In the genomic region with DNA sequence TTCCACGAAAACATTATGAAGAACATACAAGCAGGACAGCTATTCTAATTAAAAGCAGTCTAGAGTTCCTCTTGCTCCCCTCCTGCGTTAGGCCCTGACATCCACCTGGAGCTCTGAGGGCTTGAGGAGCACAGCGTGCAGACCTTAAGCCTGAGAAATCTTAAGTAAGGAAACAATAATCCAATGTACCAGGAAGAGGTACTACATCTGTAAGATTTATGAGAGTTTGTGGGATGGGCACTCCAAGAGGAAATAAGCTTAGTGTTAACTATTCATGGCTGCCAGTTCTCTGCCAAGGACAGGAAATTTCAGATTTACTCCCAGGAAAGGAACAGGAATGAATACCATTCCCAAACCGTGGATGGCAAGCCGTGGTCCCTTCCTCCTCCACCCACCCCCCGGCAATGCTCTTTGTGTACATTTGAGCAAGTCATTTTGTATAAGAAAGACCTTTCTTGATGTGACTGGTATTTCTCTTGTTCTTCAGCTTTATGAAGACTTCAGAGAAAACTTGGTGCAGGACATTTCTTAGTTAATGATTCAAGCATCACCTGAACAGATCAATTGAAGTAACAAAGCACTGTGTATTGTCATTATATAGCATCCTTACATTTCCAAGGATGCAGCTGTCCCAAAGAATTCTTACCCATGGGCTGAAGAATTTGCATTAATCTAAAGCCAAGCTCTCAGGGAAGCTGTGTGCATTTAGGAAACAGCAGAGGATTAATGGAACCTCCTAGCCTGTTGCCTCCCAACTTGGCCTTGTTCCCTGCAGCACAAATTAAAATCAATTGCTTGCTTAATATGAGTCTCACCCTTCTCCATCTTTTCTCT, we compare ENCODE assay signal across 17 cellular contexts. TPM values are rescaled to one million over a fixed set of nuclear protein-coding genes. Genes with fewer than 3 reads are reported as not detected.
DNase-seq lines count a peak whose midpoint lies in the region; ATAC-seq and TF ChIP-seq lines count a peak whose summit lies in the region.
"Had no signal": no experiment of that assay in that cellular context is flagged by ENCODE, and none has a peak within 500 bp of the region (broad histone marks: within the 10 kb centered on the region; RNA-seq: fewer than 3 reads in every experiment).

No MANE protein-coding gene starts in this region.

- no peaks in the 10 kb centered on the region for H3K9me3 ChIP-seq in SK-N-SH
- H3K9me3 ChIP-seq in mesodermal cell (ENCODE audit: control insufficient read depth, low read length), result no peaks in the 10 kb centered on the region
- H3K9me3 ChIP-seq in upper lobe of right lung, result no peaks in the 10 kb centered on the region

- POLR2A ChIA-PET in SK-N-SH (lab: Yijun Ruan, JAX) (no interaction called here), T-cell (lab: Charles Lee) (interaction anchor here in 1 of 2 donors (0.5 to 0.6 kb wide), 2 partner anchors 392 to 1016 kb away, joined by 4 to 8 read pairs; no protein-coding TSS in a partner anchor)

- CTCF ChIA-PET in SK-N-SH (lab: Yijun Ruan, JAX), result interaction anchor here (0.9 to 4.8 kb wide), 4 partner anchors 13 to 35 kb away, joined by 3 to 24 read pairs (median 5); no protein-coding TSS in a partner anchor
- CTCF ChIA-PET in T-cell (lab: Charles Lee), result interaction anchor here in 1 of 2 donors (0.9 to 1.0 kb wide), 2 partner anchors 8 to 13 kb away, joined by 3 read pairs; no protein-coding TSS in a partner anchor

- H3K36me3 ChIP-seq in SK-N-SH (replicated peaks in 1 of 2; ENCODE audit: control insufficient read depth in 1 of 2, insufficient read depth in 2 of 2, low read length in 1 of 2) (peaks cover 8 to 16% of the 10 kb centered on the region in 2 experiments), mesodermal cell (ENCODE audit: control insufficient read depth, insufficient read depth, low read length) (peaks cover 28% of the 10 kb centered on the region), upper lobe of right lung (peaks cover 4% of the 10 kb centered on the region)

- no peaks in the 10 kb centered on the region for H3K27me3 Mint-ChIP-seq in T-cell

- no peaks in the 10 kb centered on the region for H3K9me3 Mint-ChIP-seq in T-cell
- H3K9me3 Mint-ChIP-seq: immature natural killer cell; stimulated activated effector memory CD8-positive, alpha-beta T cell treated with anti-CD3 and anti-CD28 coated beads, Interleukin-12 subunit alpha, Interleukin-12 subunit beta, amount 100 ng/mL, for 72 hours had no signal

- no peaks in the 10 kb centered on the region for H4K20me1 ChIP-seq in SK-N-SH (ENCODE audit: insufficient read depth)

- H3K4me1 ChIP-seq in SK-N-SH (ENCODE audit: control insufficient read depth in 1 of 2, insufficient read depth in 2 of 2, low read depth in 1 of 2, low read length in 1 of 2) (peaks cover 16 to 18% of the 10 kb centered on the region in 2 experiments; a peak in 3 of 4 replicates), mesodermal cell (ENCODE audit: control insufficient read depth, insufficient read depth, low read length, poor library complexity, severe bottlenecking) (peaks cover 19% of the 10 kb centered on the region), upper lobe of right lung (peaks cover 41% of the 10 kb centered on the region)

- H3K9ac ChIP-seq in SK-N-SH, result no peak overlapping the region

- no peak for TF ChIP-seq CTCF in SK-N-SH (IDR thresholded peaks at IDR 0.05)
- no peak for TF ChIP-seq CTCF in upper lobe of right lung (IDR thresholded peaks at IDR 0.05)

- H3K4me1 Mint-ChIP-seq in T-cell, result peaks cover 16 to 19% (median 18%) of the 10 kb centered on the region in 3 donors

- peak overlapping the region in 1 of 2 experiments; percentile 9; a peak in 2 of 4 replicates for H3K27ac ChIP-seq in SK-N-SH (ENCODE audit: low read depth in 2 of 2, low read length in 1 of 2)
- peak overlapping the region; percentile 10 for H3K27ac ChIP-seq in epithelial cell of prostate
- peak overlapping the region; percentile 43 for H3K27ac ChIP-seq in mesodermal cell (ENCODE audit: low read depth, low read length, severe bottlenecking)
- peak overlapping the region; percentile 55 for H3K27ac ChIP-seq in upper lobe of right lung

- H3K4me2 ChIP-seq in SK-N-SH, result no peak overlapping the region

- intact Hi-C loops in upper lobe of right lung (cut with DNase I), result no loop called here

- H3K79me2 ChIP-seq in SK-N-SH (ENCODE audit: insufficient read depth), result 0 out of 2 replicates have a peak, but pooled peaks cover 5% of the 10 kb centered on the region

- H2AFZ ChIP-seq in SK-N-SH (ENCODE audit: low read depth), result no peak overlapping the region

- H3K27me3 ChIP-seq in SK-N-SH (ENCODE audit: insufficient read depth) (no peaks in the 10 kb centered on the region), upper lobe of right lung (no peaks in the 10 kb centered on the region)

- DNase-seq in SK-N-SH (no peak), epithelial cell of prostate (ENCODE audit: low read depth, low spot score) (no peak), upper lobe of right lung (no peak), DMS153 treated with DMSO at 0.1 percent for 48 hours (lab: John Stamatoyannopoulos, UW; ENCODE audit: unreplicated experiment) (no peak), ACHN (no peak), T-cell (no peak)
- DNase-seq: activated CD4-positive, alpha-beta T cell treated with anti-CD3 and anti-CD28 coated beads, Interleukin-2, amount 50 U/mL, for 1 hour; COR-L47; cortex of kidney; immature natural killer cell; NCI-H1930; retina; stimulated activated CD4-positive, alpha-beta T cell treated with anti-CD3 and anti-CD28 coated beads, Interleukin-4, amount 100 ng/mL, for 1 hour; T1000 had no signal

- H3K27ac Mint-ChIP-seq in T-cell, result no peak overlapping the region
- H3K27ac Mint-ChIP-seq: immature natural killer cell; stimulated activated effector memory CD8-positive, alpha-beta T cell treated with anti-CD3 and anti-CD28 coated beads, Interleukin-12 subunit alpha, Interleukin-12 subunit beta, amount 100 ng/mL, for 72 hours had no signal

- H3K9me2 ChIP-seq in SK-N-SH, result no peaks in the 10 kb centered on the region

- no peak overlapping the region for H3K4me3 ChIP-seq in SK-N-SH (ENCODE audit: low read depth in 2 of 2, low read length in 1 of 2)
- H3K4me3 ChIP-seq in mesodermal cell (ENCODE audit: extremely low read depth, insufficient read depth, low read length, poor library complexity, severe bottlenecking), result no peak overlapping the region
- no peak overlapping the region for H3K4me3 ChIP-seq in upper lobe of right lung

- 87% methylated on average over 6 of the region's 6 CpGs for WGBS in SK-N-SH (ENCODE audit: low lambda C conversion rate)
- WGBS in mesodermal cell (ENCODE audit: insufficient coverage in 2 of 2), 2 experiments, result 65 to 92% methylated on average over 2 to 3 of the region's 6 CpGs

- no peak for TF ChIP-seq EP300 in SK-N-SH (IDR thresholded peaks at IDR 0.05; ENCODE audit: borderline replicate concordance in 1 of 2, low read depth in 1 of 2, low read length in 1 of 2)

- in situ Hi-C loops in ACHN (cut with HindIII; ENCODE audit: low pct_ligation_motif_present, low pct_unique_long_range_greater_than_20kb, low sequenced_read_pairs), result no loop called here

- H3K4me3 Mint-ChIP-seq in T-cell, result no peak overlapping the region
- H3K4me3 Mint-ChIP-seq: immature natural killer cell; stimulated activated effector memory CD8-positive, alpha-beta T cell treated with anti-CD3 and anti-CD28 coated beads, Interleukin-12 subunit alpha, Interleukin-12 subunit beta, amount 100 ng/mL, for 72 hours had no signal

- H3K36me3 Mint-ChIP-seq in T-cell, result no peaks in the 10 kb centered on the region
- H3K36me3 Mint-ChIP-seq: immature natural killer cell; stimulated activated effector memory CD8-positive, alpha-beta T cell treated with anti-CD3 and anti-CD28 coated beads, Interleukin-12 subunit alpha, Interleukin-12 subunit beta, amount 100 ng/mL, for 72 hours had no signal

- no peak for TF ChIP-seq RAD21 in SK-N-SH (IDR thresholded peaks at IDR 0.05; ENCODE audit: low read length)

- ATAC-seq in SK-N-SH treated with all-trans-retinoic acid at 6 μM for 48 hours, result peak; percentile 44
- peak; percentile 51 for ATAC-seq in upper lobe of right lung
- ATAC-seq in T-cell (replicated peaks in 1 of 4), result no peak
- ATAC-seq: stimulated activated effector memory CD8-positive, alpha-beta T cell treated with anti-CD3 and anti-CD28 coated beads, Interleukin-12 subunit alpha, Interleukin-12 subunit beta, amount 100 ng/mL, for 72 hours had no signal

- H3F3A ChIP-seq in SK-N-SH (replicated peaks; ENCODE audit: insufficient read depth), result peaks cover 5% of the 10 kb centered on the region

TF ChIP-seq in SK-N-SH treated with all-trans-retinoic acid at 6 μM for 48 hours, 23 proteins besides CTCF, POLR2A, EP300 and RAD21 (continues in another document):
- TF ChIP-seq ZFP30 (CRISPR knock-in tag; IDR thresholded peaks at IDR 0.05), result no peak

TF ChIP-seq in SK-N-SH, 30 proteins besides CTCF, POLR2A, EP300 and RAD21 (continues in another document):
- TF ChIP-seq FOSL2 (IDR thresholded peaks at IDR 0.05; ENCODE audit: borderline replicate concordance, low read depth) (no peak), FOXJ3 (CRISPR knock-in tag; IDR thresholded peaks at IDR 0.05) (no peak)
- TF ChIP-seq, protein P1, sequence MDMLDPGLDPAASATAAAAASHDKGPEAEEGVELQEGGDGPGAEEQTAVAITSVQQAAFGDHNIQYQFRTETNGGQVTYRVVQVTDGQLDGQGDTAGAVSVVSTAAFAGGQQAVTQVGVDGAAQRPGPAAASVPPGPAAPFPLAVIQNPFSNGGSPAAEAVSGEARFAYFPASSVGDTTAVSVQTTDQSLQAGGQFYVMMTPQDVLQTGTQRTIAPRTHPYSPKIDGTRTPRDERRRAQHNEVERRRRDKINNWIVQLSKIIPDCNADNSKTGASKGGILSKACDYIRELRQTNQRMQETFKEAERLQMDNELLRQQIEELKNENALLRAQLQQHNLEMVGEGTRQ (IDR thresholded peaks at IDR 0.05; ENCODE audit: borderline replicate concordance, low read depth, low read length), result no peak
- TF ChIP-seq, protein P2, sequence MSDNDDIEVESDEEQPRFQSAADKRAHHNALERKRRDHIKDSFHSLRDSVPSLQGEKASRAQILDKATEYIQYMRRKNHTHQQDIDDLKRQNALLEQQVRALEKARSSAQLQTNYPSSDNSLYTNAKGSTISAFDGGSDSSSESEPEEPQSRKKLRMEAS (IDR thresholded peaks at IDR 0.05; ENCODE audit: low read depth), result no peak
- TF ChIP-seq, protein P3, sequence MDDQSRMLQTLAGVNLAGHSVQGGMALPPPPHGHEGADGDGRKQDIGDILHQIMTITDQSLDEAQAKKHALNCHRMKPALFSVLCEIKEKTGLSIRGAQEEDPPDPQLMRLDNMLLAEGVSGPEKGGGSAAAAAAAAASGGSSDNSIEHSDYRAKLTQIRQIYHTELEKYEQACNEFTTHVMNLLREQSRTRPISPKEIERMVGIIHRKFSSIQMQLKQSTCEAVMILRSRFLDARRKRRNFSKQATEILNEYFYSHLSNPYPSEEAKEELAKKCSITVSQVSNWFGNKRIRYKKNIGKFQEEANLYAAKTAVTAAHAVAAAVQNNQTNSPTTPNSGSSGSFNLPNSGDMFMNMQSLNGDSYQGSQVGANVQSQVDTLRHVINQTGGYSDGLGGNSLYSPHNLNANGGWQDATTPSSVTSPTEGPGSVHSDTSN (IDR thresholded peaks at IDR 0.05), result no peak

RNA-seq across cellular contexts. Expression of a gene that starts 28.7 kb away (rescaled TPM):
- 8.6 and 8.8 TPM in 2 replicates for polyA plus RNA-seq in SK-N-SH (2012; rRNA removed)
- polyA plus RNA-seq in SK-N-SH (2012; cell fraction: cytosol; rRNA removed), result 2.4 and 3.9 TPM in 2 replicates
- polyA plus RNA-seq in SK-N-SH (2012; cell fraction: nucleus; rRNA removed), result 28.7 and 29.0 TPM in 2 replicates
- polyA plus RNA-seq in mesodermal cell (2013, experiment 1 of 2), result 4.1 TPM
- polyA plus RNA-seq in mesodermal cell (2013, experiment 2 of 2), result 2.7 TPM
- total RNA-seq in upper lobe of right lung (8.9 TPM), T-cell (10 to 100 TPM; 26.6 to 44.6 (median 42.1) TPM)

Comparison
In these comparisons a context has a peak if more than half of its experiments do, and no peak if none do; other contexts are left out.
1. ATAC-seq: peak in SK-N-SH treated with all-trans-retinoic acid at 6 μM for 48 hours (single experiment) and upper lobe of right lung (single experiment); none in T-cell (0 of 4).